ENCODE assay signal across 8 cellular contexts in genomic region chr10:3043512-3044368, GRCh38. TPM values are rescaled to one million over a fixed set of nuclear protein-coding genes. Genes with fewer than 3 reads are reported as not detected.
DNase-seq lines count a peak whose midpoint lies in the region; ATAC-seq and TF ChIP-seq lines count a peak whose summit lies in the region.

No MANE protein-coding gene starts in this region.

- H3K4me3 Mint-ChIP-seq in Caco-2 (ENCODE audit: unreplicated experiment) (no peak overlapping the region), neural progenitor cell (peak overlapping the region; percentile 21)
- H3K4me3 Mint-ChIP-seq in activated T-cell treated with anti-CD3 and anti-CD28 coated beads, Interleukin-2, amount 50 U/mL, for 4 hours: no peak overlapping the region

- H3K27ac Mint-ChIP-seq in Caco-2 (ENCODE audit: unreplicated experiment): no peak overlapping the region
- H3K27ac Mint-ChIP-seq in neural progenitor cell: peak overlapping the region; percentile 27

- H3K79me2 ChIP-seq in neural progenitor cell (ENCODE audit: low read depth): no peaks in the 10 kb centered on the region

- no TSS peak for BruUV-seq in Caco-2 (replicated peaks; lab: Mats Ljungman, UMichigan)

- POLR2A ChIA-PET in Caco-2 (lab: Charles Lee): no interaction called here

- DNase-seq in Caco-2 (peak; percentile 81), HL-60 (ENCODE audit: low read depth in 1 of 2, low spot score in 1 of 2) (peak; percentile 23 to 52), NOMO-1 treated with dmso at 0.1 percent for 144 hours (lab: John Stamatoyannopoulos, UW; ENCODE audit: unreplicated experiment) (peak; percentile 68), fibroblast of the aortic adventitia (ENCODE audit: low read depth) (peak; percentile 86), neural progenitor cell (ENCODE audit: low spot score) (peak; percentile 89)
- peak; percentile 39 for DNase-seq in activated T-cell treated with anti-CD3 and anti-CD28 coated beads, Interleukin-2, amount 50 U/mL, for 4 hours

- H3K9me3 ChIP-seq in Caco-2 (peaks cover 4% of the 10 kb centered on the region; the same call in 1 of the 2 replicates), neural progenitor cell (ENCODE audit: low read depth) (no peaks in the 10 kb centered on the region)

- CTCF ChIA-PET in Caco-2 (lab: Charles Lee): interaction anchor here (0.6 to 2.4 kb wide), 5 partner anchors 12 to 204 kb away, joined by 3 to 23 read pairs (median 3); no protein-coding TSS in a partner anchor

- H3K36me3 Mint-ChIP-seq in Caco-2 (ENCODE audit: insufficient read depth, unreplicated experiment) (peaks cover 5% of the 10 kb centered on the region), neural progenitor cell (no peaks in the 10 kb centered on the region)
- no peaks in the 10 kb centered on the region for H3K36me3 Mint-ChIP-seq in activated T-cell treated with anti-CD3 and anti-CD28 coated beads, Interleukin-2, amount 50 U/mL, for 4 hours (ENCODE audit: insufficient read depth)

- H3F3A ChIP-seq in neural progenitor cell (ENCODE audit: low read depth): peaks cover 22% of the 10 kb centered on the region

- peak; percentile 89 to 95 for TF ChIP-seq CTCF in Caco-2 (IDR thresholded peaks at IDR 0.05; ENCODE audit: insufficient read depth in 1 of 2, low read depth in 1 of 2, low read length in 1 of 2, severe bottlenecking in 1 of 2, unreplicated experiment in 1 of 2)
- TF ChIP-seq CTCF in HL-60 (IDR thresholded peaks at IDR 0.05; ENCODE audit: insufficient read depth, low read length): peak; percentile 21
- TF ChIP-seq CTCF in fibroblast of the aortic adventitia (IDR thresholded peaks at IDR 0.05; ENCODE audit: insufficient read depth, low read length): peak; percentile 87
- peak; percentile 92 for TF ChIP-seq CTCF in neural progenitor cell (IDR thresholded peaks at IDR 0.05)

- H3K36me3 ChIP-seq in Caco-2 (ENCODE audit: control insufficient read depth, insufficient read depth, low read length): no peaks in the 10 kb centered on the region
- no peaks in the 10 kb centered on the region for H3K36me3 ChIP-seq in neural progenitor cell

- no peak overlapping the region for H3K9ac ChIP-seq in neural progenitor cell

- H3K4me3 ChIP-seq in Caco-2 (ENCODE audit: low read depth, low read length): no peak overlapping the region
- no peak overlapping the region for H3K4me3 ChIP-seq in HL-60 (replicated peaks; ENCODE audit: insufficient read depth, low read length)
- no peak overlapping the region for H3K4me3 ChIP-seq in fibroblast of the aortic adventitia (ENCODE audit: low read depth, low read length)
- H3K4me3 ChIP-seq in neural progenitor cell: no peak overlapping the region

- H3K27ac ChIP-seq in HL-60 (replicated peaks) (no peak overlapping the region), neural progenitor cell (no peak overlapping the region)

- H3K4me2 ChIP-seq in neural progenitor cell: no peak overlapping the region

- no peaks in the 10 kb centered on the region for H3K27me3 ChIP-seq in Caco-2 (replicated peaks; ENCODE audit: control insufficient read depth, insufficient read depth, low read length)
- no peaks in the 10 kb centered on the region for H3K27me3 ChIP-seq in HL-60 (ENCODE audit: insufficient read depth, poor library complexity, severe bottlenecking)
- H3K27me3 ChIP-seq in neural progenitor cell: no peaks in the 10 kb centered on the region

- H4K20me1 ChIP-seq in neural progenitor cell (ENCODE audit: low read depth): no peaks in the 10 kb centered on the region

- peaks cover 17% of the 10 kb centered on the region for H3K4me1 Mint-ChIP-seq in Caco-2 (ENCODE audit: low read depth, unreplicated experiment)
- peaks cover 5% of the 10 kb centered on the region for H3K4me1 Mint-ChIP-seq in activated T-cell treated with anti-CD3 and anti-CD28 coated beads, Interleukin-2, amount 50 U/mL, for 4 hours (ENCODE audit: low read depth)
- H3K4me1 Mint-ChIP-seq in neural progenitor cell: peaks cover 42% of the 10 kb centered on the region

- intact Hi-C loops in Caco-2 (cut with micrococcal nuclease; ENCODE audit: unreplicated experiment): loop anchor here (1.0 to 2.0 kb wide), 7 partner anchors 50 to 907 kb away; no protein-coding TSS in a partner anchor

- ATAC-seq in GM19395 (IDR thresholded peaks at IDR 0.05; ENCODE audit: unreplicated experiment) (peak; percentile 93), GM18861 (IDR thresholded peaks at IDR 0.05; ENCODE audit: unreplicated experiment) (no peak)
- ATAC-seq in activated T-cell treated with anti-CD3 and anti-CD28 coated beads, Interleukin-2, amount 50 U/mL, for 4 hours: peak; percentile 71 to 79

- H3K9me3 Mint-ChIP-seq in Caco-2 (ENCODE audit: unreplicated experiment) (peaks cover 26% of the 10 kb centered on the region), neural progenitor cell (peaks cover 10% of the 10 kb centered on the region)
- H3K9me3 Mint-ChIP-seq in activated T-cell treated with anti-CD3 and anti-CD28 coated beads, Interleukin-2, amount 50 U/mL, for 4 hours: no peaks in the 10 kb centered on the region

- H3K4me1 ChIP-seq in Caco-2 (peaks cover 22% of the 10 kb centered on the region), neural progenitor cell (peaks cover 32% of the 10 kb centered on the region)

- peaks cover 2% of the 10 kb centered on the region for H3K27me3 Mint-ChIP-seq in Caco-2 (ENCODE audit: insufficient read depth, unreplicated experiment)
- peaks cover 28% of the 10 kb centered on the region for H3K27me3 Mint-ChIP-seq in activated T-cell treated with anti-CD3 and anti-CD28 coated beads, Interleukin-2, amount 50 U/mL, for 4 hours (ENCODE audit: low read depth)
- H3K27me3 Mint-ChIP-seq in neural progenitor cell (ENCODE audit: insufficient read depth, low read depth): peaks cover 14% of the 10 kb centered on the region

- peak overlapping the region; percentile 43 for H2AFZ ChIP-seq in neural progenitor cell (replicated peaks)

RNA-seq across cellular contexts. Expression of gene PFKP, which starts 23.6 kb away (rescaled TPM):
- total RNA-seq in Caco-2 (2022) (218 and 234 TPM in 2 replicates), fibroblast of the aortic adventitia (ENCODE audit: low replicate concordance) (39.1 and 111 TPM in 2 replicates), neural progenitor cell (ENCODE audit: low replicate concordance) (55.2 and 71.2 TPM in 2 replicates)
- 100 to 1,000 TPM; 239 to 271 (median 253) TPM for total RNA-seq in activated T-cell treated with anti-CD3 and anti-CD28 coated beads, Interleukin-2, amount 50 U/mL, for 4 hours

Comparison
In these comparisons a context has a peak if more than half of its experiments do, and no peak if none do; other contexts are left out.
1. DNase-seq: peak in every context shown above with its lines; median percentile 89 in neural progenitor cell; 86 in fibroblast of the aortic adventitia; 81 in Caco-2; 68 in NOMO-1 treated with dmso at 0.1 percent for 144 hours; 39 in activated T-cell treated with anti-CD3 and anti-CD28 coated beads, Interleukin-2, amount 50 U/mL, for 4 hours; 38 in HL-60.
2. CTCF ChIP-seq: peak in every context shown above with its lines; median percentile 92 in Caco-2; 92 in neural progenitor cell; 87 in fibroblast of the aortic adventitia; 21 in HL-60.